In the genomic region with DNA sequence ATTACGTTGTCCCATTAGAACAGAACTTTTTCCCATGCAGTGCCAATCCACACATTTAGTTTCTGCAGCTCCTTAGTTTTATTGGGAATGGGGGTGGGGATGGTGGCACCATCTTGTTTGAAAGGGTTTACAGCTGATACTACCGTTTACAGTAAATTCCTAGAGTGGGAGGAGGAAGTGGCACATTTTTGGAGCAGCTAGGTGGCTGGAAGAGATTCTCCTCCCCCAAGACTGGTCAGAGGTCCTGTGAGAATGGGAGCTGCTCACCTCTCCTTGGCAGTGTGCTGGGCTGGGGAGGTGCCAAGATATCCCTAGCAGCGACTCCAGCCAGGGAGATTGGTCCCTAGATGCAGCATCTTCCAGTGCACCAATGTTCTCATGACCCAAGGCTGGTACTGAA, we compare ENCODE assay signal across 13 cellular contexts. TPM values are rescaled to one million over a fixed set of nuclear protein-coding genes. Genes with fewer than 3 reads are reported as not detected.
DNase-seq lines count a peak whose midpoint lies in the region; ATAC-seq and TF ChIP-seq lines count a peak whose summit lies in the region.
"Had no signal": no experiment of that assay in that cellular context is flagged by ENCODE, and none has a peak within 500 bp of the region (broad histone marks: within the 10 kb centered on the region; RNA-seq: fewer than 3 reads in every experiment).

No MANE protein-coding gene starts in this region.

- TF ChIP-seq CTCF in CD8-positive, alpha-beta T cell (IDR thresholded peaks at IDR 0.05), result no peak
- TF ChIP-seq CTCF in HFFc6 (IDR thresholded peaks at IDR 0.05) (no peak), nephron (IDR thresholded peaks at IDR 0.05; ENCODE audit: unreplicated experiment in 3 of 3) (no peak), psoas muscle (IDR thresholded peaks at IDR 0.05) (no peak)

- peak overlapping the region; percentile 99 for H3K27ac Mint-ChIP-seq in CD8-positive, alpha-beta T cell
- H3K27ac Mint-ChIP-seq in HFFc6 (peak overlapping the region; percentile 69; the same call in 1 of the 2 replicates), nephron (peak overlapping the region; percentile 97 to 100 (median 100))
- H3K27ac Mint-ChIP-seq in activated naive CD8-positive, alpha-beta T cell treated with anti-CD3 and anti-CD28 coated beads for 36 hours, result peak overlapping the region; percentile 96

- H3K4me3 ChIP-seq in CD8-positive, alpha-beta T cell (ENCODE audit: low read depth, low read length), result no peak overlapping the region
- H3K4me3 ChIP-seq in psoas muscle, result no peak overlapping the region
- H3K4me3 ChIP-seq: MG63, right atrium auricular region had no signal

- no peaks in the 10 kb centered on the region for H3K27me3 Mint-ChIP-seq in CD8-positive, alpha-beta T cell (ENCODE audit: low read depth)
- H3K27me3 Mint-ChIP-seq in HFFc6 (ENCODE audit: insufficient read depth) (no peaks in the 10 kb centered on the region; the same call in 1 of the 2 replicates), nephron (ENCODE audit: low read depth) (peaks cover 4% of the 10 kb centered on the region)
- H3K27me3 Mint-ChIP-seq in activated naive CD8-positive, alpha-beta T cell treated with anti-CD3 and anti-CD28 coated beads for 36 hours, result no peaks in the 10 kb centered on the region
- H3K27me3 Mint-ChIP-seq: central memory CD8-positive, alpha-beta T cell had no signal

- H3K36me3 Mint-ChIP-seq in CD8-positive, alpha-beta T cell, result peaks cover 6% of the 10 kb centered on the region
- H3K36me3 Mint-ChIP-seq in HFFc6 (ENCODE audit: low read depth) (no peaks in the 10 kb centered on the region), nephron (ENCODE audit: low read depth) (no peaks in the 10 kb centered on the region)
- peaks cover 1% of the 10 kb centered on the region for H3K36me3 Mint-ChIP-seq in activated naive CD8-positive, alpha-beta T cell treated with anti-CD3 and anti-CD28 coated beads for 36 hours
- H3K36me3 Mint-ChIP-seq: stimulated activated naive B cell treated with anti-CD40 and anti-IgM and Interleukin-4, amounts not matched to agents 10 μg/mL and 1 μg/mL and 100 μg/mL, for 72 hours had no signal

- no peak for ATAC-seq in CD8-positive, alpha-beta T cell
- no peak for ATAC-seq in psoas muscle
- no peak for ATAC-seq in GM18511 (IDR thresholded peaks at IDR 0.05; ENCODE audit: unreplicated experiment)
- ATAC-seq: stimulated activated naive B cell treated with anti-CD40 and anti-IgM and Interleukin-4, amounts not matched to agents 10 μg/mL and 1 μg/mL and 100 μg/mL, for 72 hours had no signal

- POLR2A ChIA-PET in CD8-positive, alpha-beta T cell (lab: Charles Lee), result interaction anchor here (1.1 to 8.0 kb wide), 4 partner anchors 14 to 45 kb away, joined by 4 to 61 read pairs (median 16); no protein-coding TSS in a partner anchor

- CTCF ChIA-PET in CD8-positive, alpha-beta T cell (lab: Charles Lee), result interaction anchor here (0.9 to 10.3 kb wide), 18 partner anchors 7 to 782 kb away, joined by 3 to 233 read pairs (median 6); a partner anchor contains a TSS

- no peaks in the 10 kb centered on the region for H3K36me3 ChIP-seq in CD8-positive, alpha-beta T cell (ENCODE audit: insufficient read depth, low read length)
- H3K36me3 ChIP-seq in psoas muscle (ENCODE audit: insufficient read depth in 1 of 2, low read depth in 1 of 2), result no peaks in the 10 kb centered on the region
- H3K36me3 ChIP-seq: MG63, right atrium auricular region had no signal

- no peak overlapping the region for H3K27ac ChIP-seq in CD8-positive, alpha-beta T cell (ENCODE audit: low read depth, low read length)
- no peak overlapping the region for H3K27ac ChIP-seq in psoas muscle
- H3K27ac ChIP-seq: right atrium auricular region had no signal

- WGBS in psoas muscle, 3 donors, result 73 to 79% (median 77%) methylated on average over 3 of the region's 3 CpGs

- H3K27me3 ChIP-seq in CD8-positive, alpha-beta T cell (ENCODE audit: insufficient read depth, low read length), result no peaks in the 10 kb centered on the region
- peaks cover 0 to 4% (median 0%) of the 10 kb centered on the region in 3 donors for H3K27me3 ChIP-seq in psoas muscle (ENCODE audit: insufficient read depth in 3 of 3, low read length in 2 of 3)
- H3K27me3 ChIP-seq: MG63, right atrium auricular region had no signal

- H3K4me1 Mint-ChIP-seq in CD8-positive, alpha-beta T cell (ENCODE audit: low read depth), result peaks cover 37% of the 10 kb centered on the region
- H3K4me1 Mint-ChIP-seq in HFFc6 (ENCODE audit: low read depth), result peaks cover 88% of the 10 kb centered on the region
- H3K4me1 Mint-ChIP-seq in activated naive CD8-positive, alpha-beta T cell treated with anti-CD3 and anti-CD28 coated beads for 36 hours, result peaks cover 58% of the 10 kb centered on the region
- H3K4me1 Mint-ChIP-seq in nephron, result peaks cover 39% of the 10 kb centered on the region

- no peak overlapping the region for H3K4me3 Mint-ChIP-seq in CD8-positive, alpha-beta T cell
- H3K4me3 Mint-ChIP-seq in HFFc6 (peak overlapping the region; percentile 19; the same call in 1 of the 2 replicates), nephron (peak overlapping the region; percentile 48 to 97 (median 92))
- H3K4me3 Mint-ChIP-seq in activated naive CD8-positive, alpha-beta T cell treated with anti-CD3 and anti-CD28 coated beads for 36 hours, result no peak overlapping the region
- H3K4me3 Mint-ChIP-seq: central memory CD8-positive, alpha-beta T cell had no signal

- intact Hi-C loops in CD8-positive, alpha-beta T cell (cut with DNase I, micrococcal nuclease), result loop anchor here in 1 of 2 experiments (5.0 to 10.0 kb wide), 2 partner anchors 677 to 1029 kb away; no protein-coding TSS in a partner anchor
- intact Hi-C loops in psoas muscle (cut with DNase I), result loop anchor here in 1 of 2 donors (10.0 kb wide), 1 partner anchor 787 kb away; a partner anchor contains a TSS

- DNase-seq in CD8-positive, alpha-beta T cell, result no peak
- DNase-seq in HFFc6 (no peak), COR-L47 (lab: John Stamatoyannopoulos, UW) (no peak), psoas muscle (no peak)
- no peak for DNase-seq in activated naive CD8-positive, alpha-beta T cell treated with anti-CD3 and anti-CD28 coated beads for 36 hours
- DNase-seq: islet precursor cell; stimulated activated CD4-positive, alpha-beta T cell treated with anti-CD3 and anti-CD28 coated beads, Interleukin-4, amount 100 ng/mL, for 24 hours; stimulated activated naive B cell treated with anti-CD40 and anti-IgM and Interleukin-4, amounts not matched to agents 10 μg/mL and 1 μg/mL and 100 μg/mL, for 72 hours had no signal

- no peaks in the 10 kb centered on the region for H3K9me3 ChIP-seq in CD8-positive, alpha-beta T cell (ENCODE audit: low read length)
- H3K9me3 ChIP-seq in psoas muscle, result no peaks in the 10 kb centered on the region
- H3K9me3 ChIP-seq: MG63, right atrium auricular region had no signal

- peaks cover 23% of the 10 kb centered on the region for H3K4me1 ChIP-seq in CD8-positive, alpha-beta T cell (ENCODE audit: insufficient read depth, low read length)
- peaks cover 6% of the 10 kb centered on the region for H3K4me1 ChIP-seq in psoas muscle

- H3K9me3 Mint-ChIP-seq in CD8-positive, alpha-beta T cell, result no peaks in the 10 kb centered on the region
- H3K9me3 Mint-ChIP-seq in HFFc6 (no peaks in the 10 kb centered on the region), nephron (no peaks in the 10 kb centered on the region)
- H3K9me3 Mint-ChIP-seq in activated naive CD8-positive, alpha-beta T cell treated with anti-CD3 and anti-CD28 coated beads for 36 hours, result no peaks in the 10 kb centered on the region
- H3K9me3 Mint-ChIP-seq: central memory CD8-positive, alpha-beta T cell had no signal

RNA-seq across cellular contexts. Expression of a gene that starts 12.4 kb away (rescaled TPM):
- total RNA-seq in CD8-positive, alpha-beta T cell, result not detected
- total RNA-seq in HFFc6 (2021; fragmentation: NEBNext Ultra II Directional; extraction: Animal tissue kit (Norgen Biotek cat#: 25700)), result not detected
- total RNA-seq in activated naive CD8-positive, alpha-beta T cell treated with anti-CD3 and anti-CD28 coated beads for 36 hours, result under 1 TPM; 0.19 to 0.30 TPM
- not detected for total RNA-seq in psoas muscle
- under 1 TPM in 1 of 3 donors, not detected in 2; 0.01 TPM for polyA plus RNA-seq in psoas muscle
- total RNA-seq: right atrium auricular region had no signal

RNA-seq across cellular contexts. Expression of a gene that starts 45.7 kb away (rescaled TPM):
- total RNA-seq in CD8-positive, alpha-beta T cell, result 10 to 100 TPM; 25.6 to 30.5 TPM
- total RNA-seq in HFFc6 (2021; fragmentation: NEBNext Ultra II Directional; extraction: Animal tissue kit (Norgen Biotek cat#: 25700)), result 10 to 100 TPM in 5 of 6 experiments, 1 to 10 TPM in 1; 9.8 to 15.5 (median 11.2) TPM
- 10 to 100 TPM; 30.3 to 31.1 TPM for total RNA-seq in activated naive CD8-positive, alpha-beta T cell treated with anti-CD3 and anti-CD28 coated beads for 36 hours
- total RNA-seq in psoas muscle, result 1 to 10 TPM; 5.6 to 7.0 (median 6.1) TPM
- polyA plus RNA-seq in psoas muscle, result 1 to 10 TPM; 4.7 to 6.9 (median 5.9) TPM

RNA-seq across cellular contexts. Expression of a gene that starts 45.9 kb away (rescaled TPM):
- 1 to 10 TPM; 3.1 to 3.3 TPM for total RNA-seq in CD8-positive, alpha-beta T cell
- 10 to 100 TPM; 30.2 to 36.2 (median 33.7) TPM for total RNA-seq in HFFc6 (2021; fragmentation: NEBNext Ultra II Directional; extraction: Animal tissue kit (Norgen Biotek cat#: 25700))
- 1 to 10 TPM; 7.9 to 8.7 TPM for total RNA-seq in activated naive CD8-positive, alpha-beta T cell treated with anti-CD3 and anti-CD28 coated beads for 36 hours
- total RNA-seq in psoas muscle, result 10 to 100 TPM in 2 of 4 donors, 1 to 10 TPM in 2; 7.2 to 17.7 (median 11.2) TPM
- 10 to 100 TPM in 1 of 3 donors, 1 to 10 TPM in 2; 5.8 to 11.5 (median 7.6) TPM for polyA plus RNA-seq in psoas muscle

Comparison
In these comparisons a context has a peak if more than half of its experiments do, and no peak if none do; other contexts are left out.
1. H3K4me3 Mint-ChIP-seq: peak in HFFc6 (single experiment) and nephron (3 of 3); none in CD8-positive, alpha-beta T cell (single experiment) and activated naive CD8-positive, alpha-beta T cell treated with anti-CD3 and anti-CD28 coated beads for 36 hours (single experiment).
2. Peak in every context shown above with its lines, with median percentiles within 50 percentile points of each other: H3K27ac Mint-ChIP-seq.